16 cellular contexts compared by ENCODE assay signal in genomic region chr17:82691714-82692113, GRCh38.
"Had no signal": no experiment of that assay in that cellular context is flagged by ENCODE, and none has a peak within 500 bp of the region (broad histone marks: within the 10 kb centered on the region; RNA-seq: fewer than 3 reads in every experiment).

No MANE protein-coding gene starts in this region.

- H3K4me3 Mint-ChIP-seq: activated T-helper 17 cell treated with anti-CD3 and anti-CD28 coated beads, Interleukin-2, amount 50 U/mL, for 72 hours had no signal

- H3K9me3 ChIP-seq: suprapubic skin, upper lobe of right lung had no signal

- H3K27ac ChIP-seq: coronary artery, esophagus muscularis mucosa, hepatocyte, parathyroid adenoma, skin epidermis, suprapubic skin, upper lobe of right lung had no signal

- H2AFZ ChIP-seq: hepatocyte, parathyroid adenoma had no signal

- H3K27me3 ChIP-seq: esophagus muscularis mucosa, hepatocyte, suprapubic skin, upper lobe of right lung had no signal

- H3K4me2 ChIP-seq: hepatocyte had no signal

- H3K4me3 ChIP-seq: coronary artery, esophagus muscularis mucosa, hepatocyte, skin epidermis, suprapubic skin, upper lobe of right lung had no signal

- H3K9ac ChIP-seq: parathyroid adenoma had no signal

- H3K4me1 ChIP-seq: parathyroid adenoma, upper lobe of right lung had no signal

- H3K4me1 Mint-ChIP-seq: activated T-helper 17 cell treated with anti-CD3 and anti-CD28 coated beads, Interleukin-2, amount 50 U/mL, for 72 hours had no signal

- H3K36me3 ChIP-seq: suprapubic skin, upper lobe of right lung had no signal

- H3K27ac Mint-ChIP-seq: activated T-helper 17 cell treated with anti-CD3 and anti-CD28 coated beads, Interleukin-2, amount 50 U/mL, for 72 hours had no signal

- DNase-seq: activated CD4-positive, CD25-positive, alpha-beta regulatory T cell treated with anti-CD3 and anti-CD28 coated beads, Interleukin-2, amount 50 U/mL, for 72 hours; activated naive CD4-positive, alpha-beta T cell treated with Interleukin-2 at 50 U/mL for 16 hours; effector CD4-positive, alpha-beta T cell; stimulated activated CD4-positive, alpha-beta T cell treated with anti-CD3 and anti-CD28 coated beads, Interleukin-15, amount 100 ng/mL, for 24 hours; stimulated activated CD4-positive, alpha-beta T cell treated with anti-CD3 and anti-CD28 coated beads, Interleukin-4, amount 100 ng/mL, for 1 hour; stimulated activated naive CD4-positive, alpha-beta T cell; T-helper 1 cell; T1000; upper lobe of right lung had no signal

- H3K27me3 Mint-ChIP-seq: activated T-helper 17 cell treated with anti-CD3 and anti-CD28 coated beads, Interleukin-2, amount 50 U/mL, for 72 hours had no signal
